8 cellular contexts compared by ENCODE assay signal in genomic region chr16:48385272-48385953, GRCh38. TPM values are rescaled to one million over a fixed set of nuclear protein-coding genes. Genes with fewer than 3 reads are reported as not detected.
A peak's percentile ranks its signal among the peaks of the same experiment; 100 is the strongest.
DNase-seq lines count a peak whose midpoint lies in the region; ATAC-seq and TF ChIP-seq lines count a peak whose summit lies in the region.

TSS of gene SIAH1 (minus strand) at chr16:48385413. CDS start at chr16:48362428, 22,985 bp downstream.

- peaks cover 11% of the 10 kb centered on the region for H3K36me3 Mint-ChIP-seq in activated CD8-positive, alpha-beta T cell treated with anti-CD3 and anti-CD28 coated beads for 36 hours (ENCODE audit: low read depth)

- H3K4me1 ChIP-seq in ectodermal cell (ENCODE audit: control insufficient read depth, insufficient read depth, low read length) = no peaks in the 10 kb centered on the region

- intact Hi-C loops in activated CD8-positive, alpha-beta T cell treated with anti-CD3 and anti-CD28 coated beads for 36 hours (cut with micrococcal nuclease) = loop anchor here (2.0 kb wide), 1 partner anchor 19 kb away; no protein-coding TSS in a partner anchor

- WGBS in ectodermal cell, 2 experiments = 0% methylated on average over 96 of the region's 96 CpGs

- peak within 1 kb of the TSS; percentile 79 for H3K4me3 ChIP-seq in ectodermal cell (ENCODE audit: insufficient read depth, low read depth, low read length)

- no peaks in the 10 kb centered on the region for H3K36me3 ChIP-seq in ectodermal cell (ENCODE audit: control insufficient read depth, insufficient read depth, low read length)

- H3K9me3 ChIP-seq in ectodermal cell (ENCODE audit: control insufficient read depth, low read length) = no peaks in the 10 kb centered on the region

- POLR2A ChIA-PET in activated CD8-positive, alpha-beta T cell treated with anti-CD3 and anti-CD28 coated beads for 36 hours (lab: Charles Lee) = interaction anchor here (0.7 to 1.4 kb wide), 12 partner anchors 8 to 238 kb away, joined by 3 to 7 read pairs (median 4); no protein-coding TSS in a partner anchor

- H3K9me3 Mint-ChIP-seq in activated CD8-positive, alpha-beta T cell treated with anti-CD3 and anti-CD28 coated beads for 36 hours = no peaks in the 10 kb centered on the region

- peak; percentile 97 for DNase-seq in AG20443 (ENCODE audit: low spot score)
- peak; percentile 15 for DNase-seq in NCI-H82 treated with DMSO at 0.1 percent for 48 hours (lab: John Stamatoyannopoulos, UW; ENCODE audit: unreplicated experiment)
- peak; percentile 84 for DNase-seq in activated CD8-positive, alpha-beta T cell treated with anti-CD3 and anti-CD28 coated beads for 36 hours
- DNase-seq in lung microvascular endothelial cell (ENCODE audit: low read depth in 2 of 2) = peak; percentile 82 to 90
- DNase-seq in stimulated activated CD4-positive, alpha-beta T cell treated with anti-CD3 and anti-CD28 coated beads, TNF-alpha, amount 100 ng/mL, for 4 hours (ENCODE audit: low read depth in 3 of 3) = peak; percentile 78 to 83 (median 83)

- H3K27ac ChIP-seq in ectodermal cell (ENCODE audit: insufficient read depth, low read depth, low read length, poor library complexity, severe bottlenecking) = peak within 1 kb of the TSS; percentile 100

- TF ChIP-seq CTCF in activated CD8-positive, alpha-beta T cell treated with anti-CD3 and anti-CD28 coated beads for 36 hours (IDR thresholded peaks at IDR 0.05) = no peak

- H3K27ac Mint-ChIP-seq in activated CD8-positive, alpha-beta T cell treated with anti-CD3 and anti-CD28 coated beads for 36 hours = peak within 1 kb of the TSS; percentile 91

- no peaks in the 10 kb centered on the region for H3K27me3 ChIP-seq in ectodermal cell (ENCODE audit: control insufficient read depth, insufficient read depth, low read length, poor library complexity, severe bottlenecking)

- CTCF ChIA-PET in activated CD8-positive, alpha-beta T cell treated with anti-CD3 and anti-CD28 coated beads for 36 hours (lab: Charles Lee) = interaction anchor here (0.7 to 2.9 kb wide), 3 partner anchors 18 to 238 kb away, joined by 3 to 19 read pairs (median 4); no protein-coding TSS in a partner anchor

- H3K4me3 Mint-ChIP-seq in activated CD8-positive, alpha-beta T cell treated with anti-CD3 and anti-CD28 coated beads for 36 hours = peak within 1 kb of the TSS; percentile 91

- peak; percentile 70 for ATAC-seq in GM19023 (IDR thresholded peaks at IDR 0.05; ENCODE audit: unreplicated experiment)
- ATAC-seq in HG03175 (IDR thresholded peaks at IDR 0.05; ENCODE audit: unreplicated experiment) = peak; percentile 66
- peak; percentile 87 for ATAC-seq in activated CD8-positive, alpha-beta T cell treated with anti-CD3 and anti-CD28 coated beads for 36 hours

- peaks cover 19% of the 10 kb centered on the region for H3K4me1 Mint-ChIP-seq in activated CD8-positive, alpha-beta T cell treated with anti-CD3 and anti-CD28 coated beads for 36 hours (ENCODE audit: low read depth)

- H3K27me3 Mint-ChIP-seq in activated CD8-positive, alpha-beta T cell treated with anti-CD3 and anti-CD28 coated beads for 36 hours = no peaks in the 10 kb centered on the region

RNA-seq across cellular contexts. Expression of gene SIAH1, which starts in this region (rescaled TPM):
- 10 to 100 TPM; 13.3 to 14.3 TPM for total RNA-seq in activated CD8-positive, alpha-beta T cell treated with anti-CD3 and anti-CD28 coated beads for 36 hours
- polyA plus RNA-seq in ectodermal cell (2013, experiment 1 of 4) = 41.4 TPM
- 45.9 TPM for polyA plus RNA-seq in ectodermal cell (2013, experiment 2 of 4)
- polyA plus RNA-seq in ectodermal cell (2013, experiment 3 of 4) = 44.6 TPM
- 49.9 TPM for polyA plus RNA-seq in ectodermal cell (2013, experiment 4 of 4)
- 21.6 and 33.1 TPM in 2 replicates for total RNA-seq in lung microvascular endothelial cell

Comparison
In these comparisons a context has a peak if more than half of its experiments do, and no peak if none do; other contexts are left out.
1. Peak in every context shown above with its lines: DNase-seq, ATAC-seq, H3K4me3 ChIP-seq and H3K27ac ChIP-seq.
2. DNase-seq: peak in every context shown above with its lines; median percentile 97 in AG20443; 86 in lung microvascular endothelial cell; 84 in activated CD8-positive, alpha-beta T cell treated with anti-CD3 and anti-CD28 coated beads for 36 hours; 83 in stimulated activated CD4-positive, alpha-beta T cell treated with anti-CD3 and anti-CD28 coated beads, TNF-alpha, amount 100 ng/mL, for 4 hours; 15 in NCI-H82 treated with DMSO at 0.1 percent for 48 hours.